ENCODE assay signal across 14 cellular contexts in genomic region chr5:132445640-132445923, GRCh38. TPM values are rescaled to one million over a fixed set of nuclear protein-coding genes. Genes with fewer than 3 reads are reported as not detected.
DNase-seq lines count a peak whose midpoint lies in the region; ATAC-seq and TF ChIP-seq lines count a peak whose summit lies in the region.
"Had no signal": no experiment of that assay in that cellular context is flagged by ENCODE, and none has a peak within 500 bp of the region (broad histone marks: within the 10 kb centered on the region; RNA-seq: fewer than 3 reads in every experiment).

No MANE protein-coding gene starts in this region.

- H3K4me1 ChIP-seq in DND-41 (ENCODE audit: insufficient read depth, low read length) (peaks cover 44% of the 10 kb centered on the region), ascending aorta (peaks cover 11 to 22% of the 10 kb centered on the region in 2 donors), left lung (peaks cover 13 to 66% of the 10 kb centered on the region in 2 donors)

- H3K4me1 Mint-ChIP-seq in stimulated activated memory B cell treated with anti-CD40 and anti-IgM and Interleukin-4, amounts not matched to agents 10 μg/mL and 1 μg/mL and 100 μg/mL, for 72 hours: peaks cover 76% of the 10 kb centered on the region

- H3K36me3 Mint-ChIP-seq in stimulated activated memory B cell treated with anti-CD40 and anti-IgM and Interleukin-4, amounts not matched to agents 10 μg/mL and 1 μg/mL and 100 μg/mL, for 72 hours: peaks cover 13% of the 10 kb centered on the region

- H3K9ac ChIP-seq in DND-41 (ENCODE audit: low read depth, low read length): no peak overlapping the region

- in situ Hi-C loops in ACHN (cut with HindIII; ENCODE audit: low pct_ligation_motif_present, low pct_unique_long_range_greater_than_20kb, low sequenced_read_pairs): no loop called here

- TF ChIP-seq CTCF in DND-41 (IDR thresholded peaks at IDR 0.05; ENCODE audit: borderline replicate concordance, extremely low read depth, low read length, poor library complexity, severe bottlenecking): no peak
- TF ChIP-seq CTCF in ascending aorta (IDR thresholded peaks at IDR 0.05): no peak
- no peak for TF ChIP-seq CTCF in left lung (IDR thresholded peaks at IDR 0.05)

- H3K9me3 Mint-ChIP-seq in stimulated activated memory B cell treated with anti-CD40 and anti-IgM and Interleukin-4, amounts not matched to agents 10 μg/mL and 1 μg/mL and 100 μg/mL, for 72 hours: no peaks in the 10 kb centered on the region

- H3K4me3 Mint-ChIP-seq in stimulated activated memory B cell treated with anti-CD40 and anti-IgM and Interleukin-4, amounts not matched to agents 10 μg/mL and 1 μg/mL and 100 μg/mL, for 72 hours: no peak overlapping the region
- H3K4me3 Mint-ChIP-seq: activated naive CD8-positive, alpha-beta T cell treated with anti-CD3 and anti-CD28 coated beads, Interleukin-2, amount 10 ng/mL, durations not matched to agents 7 days and 5 days had no signal

- H3K27me3 Mint-ChIP-seq in stimulated activated memory B cell treated with anti-CD40 and anti-IgM and Interleukin-4, amounts not matched to agents 10 μg/mL and 1 μg/mL and 100 μg/mL, for 72 hours: no peaks in the 10 kb centered on the region
- H3K27me3 Mint-ChIP-seq: activated naive CD8-positive, alpha-beta T cell treated with anti-CD3 and anti-CD28 coated beads, Interleukin-2, amount 10 ng/mL, durations not matched to agents 7 days and 5 days had no signal

- H4K20me1 ChIP-seq in DND-41 (ENCODE audit: insufficient read depth, low read length): peaks cover 77% of the 10 kb centered on the region

- H3K4me2 ChIP-seq in DND-41 (ENCODE audit: insufficient read depth, low read length): no peak overlapping the region

- H3K9me3 ChIP-seq in DND-41 (ENCODE audit: insufficient read depth, low read length, severe bottlenecking) (no peaks in the 10 kb centered on the region), ascending aorta (no peaks in the 10 kb centered on the region), left lung (no peaks in the 10 kb centered on the region)

- H3K36me3 ChIP-seq in DND-41 (ENCODE audit: insufficient read depth, low read length) (peaks cover 92% of the 10 kb centered on the region), ascending aorta (peaks cover 0 to 7% of the 10 kb centered on the region in 2 donors), left lung (peaks cover 0 to 12% of the 10 kb centered on the region in 2 donors)

- H3K27ac ChIP-seq in DND-41 (ENCODE audit: low read length) (peak overlapping the region; percentile 58), ascending aorta (peak overlapping the region; percentile 35 to 51), left lung (peak overlapping the region; percentile 14 to 27)
- H3K27ac ChIP-seq: C4-2B had no signal

- no peak overlapping the region for H3K4me3 ChIP-seq in DND-41 (ENCODE audit: low read depth in 1 of 2, low read length in 2 of 2)
- H3K4me3 ChIP-seq in ascending aorta: no peak overlapping the region
- no peak overlapping the region for H3K4me3 ChIP-seq in left lung

- H3K27ac Mint-ChIP-seq in stimulated activated memory B cell treated with anti-CD40 and anti-IgM and Interleukin-4, amounts not matched to agents 10 μg/mL and 1 μg/mL and 100 μg/mL, for 72 hours: peak overlapping the region; percentile 20

- H3K79me2 ChIP-seq in DND-41 (ENCODE audit: insufficient read depth, low read length): peaks cover 98% of the 10 kb centered on the region

- no peaks in the 10 kb centered on the region for H3K27me3 ChIP-seq in DND-41 (ENCODE audit: insufficient read depth, low read length, poor library complexity)
- no peaks in the 10 kb centered on the region for H3K27me3 ChIP-seq in ascending aorta
- no peaks in the 10 kb centered on the region for H3K27me3 ChIP-seq in left lung

- no peak for ATAC-seq in DND-41 (ENCODE audit: insufficient read depth, low read depth)
- no peak for ATAC-seq in left lung
- ATAC-seq in stimulated activated memory B cell treated with anti-CD40 and anti-IgM and Interleukin-4, amounts not matched to agents 10 μg/mL and 1 μg/mL and 100 μg/mL, for 72 hours: no peak

- intact Hi-C loops in ascending aorta (cut with DNase I): no loop called here
- intact Hi-C loops in left lung (cut with DNase I): no loop called here

- no peak overlapping the region for H2AFZ ChIP-seq in DND-41 (ENCODE audit: low read depth, low read length)

- no peak for DNase-seq in DND-41
- no peak for DNase-seq in ascending aorta (ENCODE audit: low spot score in 2 of 2)
- DNase-seq in left lung: no peak
- DNase-seq in ACHN: no peak
- no peak for DNase-seq in NCI-H1092 (lab: John Stamatoyannopoulos, UW)
- no peak for DNase-seq in Ammon's horn (ENCODE audit: low spot score)
- no peak for DNase-seq in UCSD-AML1 (lab: John Stamatoyannopoulos, UW; ENCODE audit: unreplicated experiment)
- DNase-seq: activated naive CD8-positive, alpha-beta T cell treated with anti-CD3 and anti-CD28 coated beads, Interleukin-2, amount 10 ng/mL, durations not matched to agents 7 days and 5 days; KG1; NCI-H1694; NCI-H69; SIG-M5 had no signal

RNA-seq across cellular contexts. Expression of gene IRF1, which starts 45.0 kb away (rescaled TPM):
- total RNA-seq in ascending aorta: 57.7 TPM
- total RNA-seq in left lung: 10 to 100 TPM; 41.4 to 93.3 TPM
